28 cellular contexts compared by ENCODE assay signal in the genomic region with DNA sequence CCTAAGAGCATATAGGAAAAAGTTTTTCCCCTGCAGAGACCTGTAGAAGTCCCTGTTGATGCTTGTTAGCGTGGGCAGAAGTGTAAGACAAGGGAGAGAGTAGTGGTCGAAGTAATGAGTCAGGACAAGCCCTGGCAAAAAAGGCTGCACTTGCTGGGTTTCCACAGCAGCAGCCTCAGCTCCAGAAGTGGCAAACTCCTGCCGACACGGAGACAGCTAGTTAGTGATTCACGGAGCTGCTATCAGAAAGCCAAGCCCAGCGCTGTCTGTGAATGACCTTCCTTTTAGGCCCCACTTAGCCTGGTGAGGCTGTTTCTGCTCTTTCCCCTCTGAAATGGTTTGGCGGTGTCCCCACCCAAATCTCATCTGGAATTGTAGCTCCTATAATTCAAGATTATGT.
"Had no signal": no experiment of that assay in that cellular context is flagged by ENCODE, and none has a peak within 500 bp of the region (broad histone marks: within the 10 kb centered on the region; RNA-seq: fewer than 3 reads in every experiment).

No MANE protein-coding gene starts in this region.

- H3K9me3 ChIP-seq: body of pancreas had no signal

- DNase-seq: activated B cell treated with CpG ODN at 0.5 μM for 24 hours; activated CD4-positive, alpha-beta T cell treated with anti-CD3 and anti-CD28 coated beads for 48 hours; activated CD4-positive, alpha-beta T cell treated with anti-CD3 and anti-CD28 coated beads, Interleukin-2, amount 50 U/mL, for 1 hour; activated CD4-positive, alpha-beta T cell treated with anti-CD3 and anti-CD28 coated beads, Interleukin-2, amount 50 U/mL, for 48 hours; activated CD8-positive, alpha-beta memory T cell treated with anti-CD3 and anti-CD28 coated beads for 24 hours; activated CD8-positive, alpha-beta T cell treated with anti-CD3 and anti-CD28 coated beads for 36 hours; activated effector memory CD4-positive, alpha-beta T cell treated with Interleukin-2 at 50 U/mL for 16 hours; activated gamma-delta T cell treated with Interleukin-2 at 50 U/mL for 16 hours; activated naive CD4-positive, alpha-beta T cell treated with anti-CD3 and anti-CD28 coated beads, Interleukin-2, amount 50 U/mL, for 16 hours; activated naive CD4-positive, alpha-beta T cell treated with Interleukin-2 at 50 U/mL for 16 hours; activated T-cell treated with anti-CD3 and anti-CD28 coated beads, Interleukin-2, amount 50 U/mL, for 4 hours; amniotic stem cell; anterior cingulate cortex; body of pancreas; dorsolateral prefrontal cortex; effector memory CD4-positive, alpha-beta T cell; endodermal cell; foreskin fibroblast; head of caudate nucleus; T-helper 1 cell; T-helper 17 cell; T1000; WERI-Rb-1 had no signal

- FAIRE-seq: frontal cortex had no signal

- H3K27ac ChIP-seq: body of pancreas, coronary artery, dorsolateral prefrontal cortex, WERI-Rb-1 had no signal

- ATAC-seq: activated CD4-positive, CD25-positive, alpha-beta regulatory T cell treated with anti-CD3 and anti-CD28 coated beads, Interleukin-2, amount 50 U/mL, for 24 hours; activated CD8-positive, alpha-beta T cell treated with anti-CD3 and anti-CD28 coated beads for 36 hours; activated T-cell treated with anti-CD3 and anti-CD28 coated beads, Interleukin-2, amount 50 U/mL, for 4 hours; activated T-helper 17 cell treated with anti-CD3 and anti-CD28 coated beads, Interleukin-2, amount 50 U/mL, for 72 hours; body of pancreas; esophagus mucosa; T-helper 17 cell had no signal

- H3K27me3 ChIP-seq: body of pancreas had no signal

- H3K4me1 ChIP-seq: body of pancreas had no signal

- H3K4me3 ChIP-seq: body of pancreas, coronary artery, dorsolateral prefrontal cortex had no signal

- H3K36me3 ChIP-seq: WERI-Rb-1 had no signal
